In the genomic region with DNA sequence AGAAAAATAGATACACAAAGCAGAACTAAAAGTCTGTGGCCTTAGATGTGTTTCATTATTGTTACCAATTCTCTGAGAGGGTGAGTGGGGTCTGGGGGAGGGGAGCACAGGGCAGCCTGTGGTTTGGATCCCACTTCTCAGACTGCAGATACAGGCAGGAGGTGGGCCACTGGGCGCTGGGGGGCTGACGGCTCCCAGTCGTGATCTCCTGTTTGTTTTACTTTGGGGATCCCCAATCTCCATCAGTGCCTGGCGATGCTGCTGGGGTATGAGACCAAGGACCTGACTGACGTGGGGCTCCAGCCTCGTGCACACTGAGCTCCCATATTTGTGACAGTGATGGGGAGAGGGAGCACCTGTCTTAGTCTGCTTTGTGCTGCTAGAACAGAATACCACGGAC, we compare ENCODE assay signal across 1 cellular context.
TF ChIP-seq lines count a peak whose summit lies in the region.

No MANE protein-coding gene starts in this region.

TF ChIP-seq in HepG2, 621 proteins besides CTCF, POLR2A, EP300 and RAD21:
- TF ChIP-seq JDP2 (CRISPR knock-in tag; IDR thresholded peaks at IDR 0.05; ENCODE audit: borderline replicate concordance) (no peak), ZEB1 (IDR thresholded peaks at IDR 0.05; ENCODE audit: insufficient replicate concordance, low read depth) (no peak)
- TF ChIP-seq, protein P1, sequence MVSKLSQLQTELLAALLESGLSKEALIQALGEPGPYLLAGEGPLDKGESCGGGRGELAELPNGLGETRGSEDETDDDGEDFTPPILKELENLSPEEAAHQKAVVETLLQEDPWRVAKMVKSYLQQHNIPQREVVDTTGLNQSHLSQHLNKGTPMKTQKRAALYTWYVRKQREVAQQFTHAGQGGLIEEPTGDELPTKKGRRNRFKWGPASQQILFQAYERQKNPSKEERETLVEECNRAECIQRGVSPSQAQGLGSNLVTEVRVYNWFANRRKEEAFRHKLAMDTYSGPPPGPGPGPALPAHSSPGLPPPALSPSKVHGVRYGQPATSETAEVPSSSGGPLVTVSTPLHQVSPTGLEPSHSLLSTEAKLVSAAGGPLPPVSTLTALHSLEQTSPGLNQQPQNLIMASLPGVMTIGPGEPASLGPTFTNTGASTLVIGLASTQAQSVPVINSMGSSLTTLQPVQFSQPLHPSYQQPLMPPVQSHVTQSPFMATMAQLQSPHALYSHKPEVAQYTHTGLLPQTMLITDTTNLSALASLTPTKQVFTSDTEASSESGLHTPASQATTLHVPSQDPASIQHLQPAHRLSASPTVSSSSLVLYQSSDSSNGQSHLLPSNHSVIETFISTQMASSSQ (IDR thresholded peaks at IDR 0.05; ENCODE audit: low read depth): no peak
- TF ChIP-seq, protein P1 (CRISPR knock-in tag; IDR thresholded peaks at IDR 0.05; ENCODE audit: borderline replicate concordance): no peak
